ENCODE assay signal across 1 cellular context in genomic region chr16:68288252-68288650, GRCh38.
TF ChIP-seq lines count a peak whose summit lies in the region.

No MANE protein-coding gene starts in this region.

TF ChIP-seq in WTC11, 78 proteins besides CTCF, POLR2A, EP300 and RAD21 (continued from another document):
- no peak for TF ChIP-seq ATF2 (CRISPR knock-in tag; IDR thresholded peaks at IDR 0.05; ENCODE audit: borderline replicate concordance, low read depth)
- no peak for TF ChIP-seq PRDM15 (CRISPR knock-in tag; IDR thresholded peaks at IDR 0.05)
- no peak for TF ChIP-seq HMGA2 (CRISPR knock-in tag; IDR thresholded peaks at IDR 0.05)
- TF ChIP-seq EMX1 (CRISPR knock-in tag; IDR thresholded peaks at IDR 0.05) = no peak
- no peak for TF ChIP-seq ZNF512 (CRISPR knock-in tag; IDR thresholded peaks at IDR 0.05; ENCODE audit: borderline replicate concordance)
- no peak for TF ChIP-seq ZNF671 (CRISPR knock-in tag; IDR thresholded peaks at IDR 0.05)
- no peak for TF ChIP-seq SMAD4 (CRISPR knock-in tag; IDR thresholded peaks at IDR 0.05)
TF ChIP-seq in WTC11: peak in this region for 0.
